12 cellular contexts compared by ENCODE assay signal in the genomic region with DNA sequence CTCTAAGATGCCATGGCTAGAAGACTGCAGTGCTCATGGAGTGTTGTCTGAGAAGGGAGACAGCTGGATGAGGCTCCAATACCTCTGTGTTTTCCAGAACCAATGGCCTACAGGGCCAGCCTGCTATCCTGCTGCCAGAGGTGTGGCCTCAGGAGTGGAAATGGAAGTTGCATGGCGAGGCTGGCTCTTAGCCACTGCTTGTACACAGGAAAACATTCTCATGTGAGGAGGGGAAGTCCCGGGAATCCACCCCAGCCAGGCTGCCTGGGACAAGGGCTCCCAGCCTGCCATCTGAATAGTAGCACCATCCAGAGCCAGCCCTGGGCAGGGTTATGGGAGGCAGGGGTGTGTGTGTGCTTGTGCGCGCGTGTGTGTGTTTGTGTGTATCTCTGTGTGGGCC. TPM values are rescaled to one million over a fixed set of nuclear protein-coding genes. Genes with fewer than 3 reads are reported as not detected.
DNase-seq lines count a peak whose midpoint lies in the region; ATAC-seq and TF ChIP-seq lines count a peak whose summit lies in the region.
"Had no signal": no experiment of that assay in that cellular context is flagged by ENCODE, and none has a peak within 500 bp of the region (broad histone marks: within the 10 kb centered on the region; RNA-seq: fewer than 3 reads in every experiment).

No MANE protein-coding gene starts in this region.

- CTCF ChIA-PET in mammary epithelial cell (lab: Charles Lee; ENCODE audit: low non-redundant PET): no interaction called here

- no peak for ATAC-seq in HG02852 (IDR thresholded peaks at IDR 0.05; ENCODE audit: unreplicated experiment)
- ATAC-seq: stimulated activated naive B cell treated with anti-CD40 and anti-IgM and Interleukin-4, amounts not matched to agents 10 μg/mL and 1 μg/mL and 100 μg/mL, for 72 hours had no signal

- peaks cover 2% of the 10 kb centered on the region for H3K4me1 Mint-ChIP-seq in activated CD4-positive, alpha-beta T cell treated with anti-CD3 and anti-CD28 coated beads, Interleukin-2, amount 10 ng/mL, durations not matched to agents 24 days and 14 days

- TF ChIP-seq CTCF in mammary epithelial cell (conservative IDR thresholded peaks at IDR 0.05 in 1 of 2, IDR thresholded peaks at IDR 0.05 in 1 of 2; ENCODE audit: extremely low read depth in 1 of 2, insufficient read depth in 1 of 2, low read depth in 1 of 2, low read length in 2 of 2): no peak
- no peak for TF ChIP-seq CTCF in hepatocyte (IDR thresholded peaks at IDR 0.05; ENCODE audit: poor library complexity)
- no peak for TF ChIP-seq CTCF in sigmoid colon (IDR thresholded peaks at IDR 0.05)

- no peaks in the 10 kb centered on the region for H3K9me3 ChIP-seq in mammary epithelial cell (replicated peaks; ENCODE audit: insufficient read depth, low read length)
- H3K9me3 ChIP-seq in hepatocyte (ENCODE audit: low read depth): no peaks in the 10 kb centered on the region
- H3K9me3 ChIP-seq in sigmoid colon: no peaks in the 10 kb centered on the region

- H2AFZ ChIP-seq in mammary epithelial cell (ENCODE audit: low read depth, low read length): no peak overlapping the region
- no peak overlapping the region for H2AFZ ChIP-seq in hepatocyte

- H3K9ac ChIP-seq in mammary epithelial cell (ENCODE audit: insufficient read depth, low read length): no peak overlapping the region

- H3K4me3 Mint-ChIP-seq in activated CD4-positive, alpha-beta T cell treated with anti-CD3 and anti-CD28 coated beads, Interleukin-2, amount 10 ng/mL, durations not matched to agents 24 days and 14 days: no peak overlapping the region
- H3K4me3 Mint-ChIP-seq: stimulated activated naive B cell treated with anti-CD40 and anti-IgM and Interleukin-4, amounts not matched to agents 10 μg/mL and 1 μg/mL and 100 μg/mL, for 72 hours had no signal

- H3K4me1 ChIP-seq in mammary epithelial cell (ENCODE audit: insufficient read depth, low read length) (peaks cover 9% of the 10 kb centered on the region), hepatocyte (ENCODE audit: insufficient read depth) (peaks cover 5% of the 10 kb centered on the region), sigmoid colon (peaks cover 0 to 34% (median 30%) of the 10 kb centered on the region in 4 donors)

- H3K9me2 ChIP-seq in hepatocyte (replicated peaks; ENCODE audit: insufficient read depth): no peaks in the 10 kb centered on the region

- no peaks in the 10 kb centered on the region for H3K36me3 Mint-ChIP-seq in activated CD4-positive, alpha-beta T cell treated with anti-CD3 and anti-CD28 coated beads, Interleukin-2, amount 10 ng/mL, durations not matched to agents 24 days and 14 days (ENCODE audit: low read depth)
- H3K36me3 Mint-ChIP-seq: stimulated activated naive B cell treated with anti-CD40 and anti-IgM and Interleukin-4, amounts not matched to agents 10 μg/mL and 1 μg/mL and 100 μg/mL, for 72 hours had no signal

- DNase-seq in GM03348 (ENCODE audit: low spot score): peak; percentile 45
- DNase-seq in mammary epithelial cell: peak; percentile 40
- DNase-seq in hepatocyte (ENCODE audit: low spot score): peak; percentile 54
- peak; percentile 85 for DNase-seq in sigmoid colon
- no peak for DNase-seq in activated CD4-positive, alpha-beta T cell treated with anti-CD3 and anti-CD28 coated beads, Interleukin-2, amount 50 U/mL, for 48 hours
- no peak for DNase-seq in activated CD4-positive, alpha-beta T cell treated with anti-CD3 and anti-CD28 coated beads, Interleukin-2, amount 10 ng/mL, durations not matched to agents 24 days and 14 days
- no peak for DNase-seq in COLO668 (lab: John Stamatoyannopoulos, UW; ENCODE audit: unreplicated experiment)
- DNase-seq: glutamatergic neuron; NCI-H2107; stimulated activated naive B cell treated with anti-CD40 and anti-IgM and Interleukin-4, amounts not matched to agents 10 μg/mL and 1 μg/mL and 100 μg/mL, for 72 hours had no signal

- no peak for TF ChIP-seq EP300 in sigmoid colon (IDR thresholded peaks at IDR 0.05)

- no peak overlapping the region for H3K27ac Mint-ChIP-seq in activated CD4-positive, alpha-beta T cell treated with anti-CD3 and anti-CD28 coated beads, Interleukin-2, amount 10 ng/mL, durations not matched to agents 24 days and 14 days
- H3K27ac Mint-ChIP-seq: stimulated activated naive B cell treated with anti-CD40 and anti-IgM and Interleukin-4, amounts not matched to agents 10 μg/mL and 1 μg/mL and 100 μg/mL, for 72 hours had no signal

- intact Hi-C loops in mammary epithelial cell (cut with micrococcal nuclease) (no loop called here), sigmoid colon (cut with DNase I) (no loop called here)
- intact Hi-C loops in activated CD4-positive, alpha-beta T cell treated with anti-CD3 and anti-CD28 coated beads, Interleukin-2, amount 10 ng/mL, durations not matched to agents 24 days and 14 days (cut with micrococcal nuclease): no loop called here

- no peaks in the 10 kb centered on the region for H3K9me3 Mint-ChIP-seq in activated CD4-positive, alpha-beta T cell treated with anti-CD3 and anti-CD28 coated beads, Interleukin-2, amount 10 ng/mL, durations not matched to agents 24 days and 14 days
- H3K9me3 Mint-ChIP-seq: stimulated activated naive B cell treated with anti-CD40 and anti-IgM and Interleukin-4, amounts not matched to agents 10 μg/mL and 1 μg/mL and 100 μg/mL, for 72 hours had no signal

- no peaks in the 10 kb centered on the region for H4K20me1 ChIP-seq in mammary epithelial cell (ENCODE audit: insufficient read depth, low read length)
- H4K20me1 ChIP-seq in hepatocyte (ENCODE audit: insufficient read depth, poor library complexity, severe bottlenecking): no peaks in the 10 kb centered on the region

- dilution Hi-C loops in mammary epithelial cell (cut with HindIII; ENCODE audit: low sequenced_read_pairs): no loop called here

- no TSS peak for BruUV-seq in mammary epithelial cell (replicated peaks; lab: Mats Ljungman, UMichigan)

- H3K4me2 ChIP-seq in mammary epithelial cell (ENCODE audit: insufficient read depth, low read depth, low read length): no peak overlapping the region
- no peak overlapping the region for H3K4me2 ChIP-seq in hepatocyte

- in situ Hi-C loops in mammary epithelial cell (cut with MboI; ENCODE audit: low sequenced_read_pairs in 2 of 2): no loop called here

- H3K27ac ChIP-seq in mammary epithelial cell (ENCODE audit: insufficient read depth, low read depth, low read length) (no peak overlapping the region), hepatocyte (no peak overlapping the region), sigmoid colon (peak overlapping the region in 3 of 4 donors; percentile 46 to 69 (median 66))
- H3K27ac ChIP-seq: C4-2B had no signal

- peaks cover 27% of the 10 kb centered on the region for H3K27me3 Mint-ChIP-seq in activated CD4-positive, alpha-beta T cell treated with anti-CD3 and anti-CD28 coated beads, Interleukin-2, amount 10 ng/mL, durations not matched to agents 24 days and 14 days

- H3K36me3 ChIP-seq in mammary epithelial cell (ENCODE audit: insufficient read depth, low read length) (no peaks in the 10 kb centered on the region), hepatocyte (replicated peaks; ENCODE audit: insufficient read depth, low read depth) (no peaks in the 10 kb centered on the region), sigmoid colon (no peaks in the 10 kb centered on the region)

- H3K27me3 ChIP-seq in mammary epithelial cell (ENCODE audit: insufficient read depth, low read length): peaks cover 2% of the 10 kb centered on the region
- H3K27me3 ChIP-seq in hepatocyte: no peaks in the 10 kb centered on the region
- H3K27me3 ChIP-seq in sigmoid colon: no peaks in the 10 kb centered on the region

- WGBS in mammary epithelial cell (ENCODE audit: low coverage, missing lambda C conversion rate): 89% methylated on average over 5 of the region's 5 CpGs
- WGBS in hepatocyte (ENCODE audit: low lambda C conversion rate, missing lambda C conversion rate): 78% methylated on average over 5 of the region's 5 CpGs
- 16 to 54% methylated on average over 5 of the region's 5 CpGs for WGBS in sigmoid colon, 2 donors

- H3K79me2 ChIP-seq in mammary epithelial cell (ENCODE audit: insufficient read depth, low read length) (no peaks in the 10 kb centered on the region), hepatocyte (no peaks in the 10 kb centered on the region)

- no peak overlapping the region for H3K4me3 ChIP-seq in mammary epithelial cell (replicated peaks in 1 of 3; ENCODE audit: insufficient read depth in 1 of 3, low read depth in 2 of 3, low read length in 3 of 3)
- H3K4me3 ChIP-seq in hepatocyte: no peak overlapping the region
- H3K4me3 ChIP-seq in sigmoid colon: no peak overlapping the region

- no peak for TF ChIP-seq POLR2A in sigmoid colon (IDR thresholded peaks at IDR 0.05)

RNA-seq across cellular contexts. Expression of gene SDC3, which starts 56.5 kb away (rescaled TPM):
- 10 to 100 TPM; 23.4 to 63.2 TPM for total RNA-seq in mammary epithelial cell
- 6.1 TPM for polyA plus RNA-seq in mammary epithelial cell
- 16.8 TPM for polyA minus RNA-seq in mammary epithelial cell
- total RNA-seq in hepatocyte: 28.6 and 33.5 TPM in 2 replicates
- polyA plus RNA-seq in hepatocyte: 51.0 and 60.0 TPM in 2 replicates
- total RNA-seq in sigmoid colon: 10 to 100 TPM; 29.9 to 91.1 (median 50.7) TPM
- 10 to 100 TPM in 1 of 3 donors, 1 to 10 TPM in 2; 2.4 to 29.8 (median 6.5) TPM for polyA plus RNA-seq in sigmoid colon
- total RNA-seq in activated CD4-positive, alpha-beta T cell treated with anti-CD3 and anti-CD28 coated beads, Interleukin-2, amount 10 ng/mL, durations not matched to agents 24 days and 14 days: 0.33 and 0.44 TPM in 2 replicates

Comparison
In these comparisons a context has a peak if more than half of its experiments do, and no peak if none do; other contexts are left out.
1. DNase-seq: peak in GM03348 (single experiment), mammary epithelial cell (single experiment), hepatocyte (single experiment) and sigmoid colon (single experiment); none in activated CD4-positive, alpha-beta T cell treated with anti-CD3 and anti-CD28 coated beads, Interleukin-2, amount 50 U/mL, for 48 hours (0 of 2), activated CD4-positive, alpha-beta T cell treated with anti-CD3 and anti-CD28 coated beads, Interleukin-2, amount 10 ng/mL, durations not matched to agents 24 days and 14 days (single experiment) and COLO668 (single experiment).
2. H3K27ac ChIP-seq: peak in sigmoid colon (3 of 4); none in mammary epithelial cell (single experiment) and hepatocyte (single experiment).
3. RNA of gene SDC3, which starts 56.5 kb away (total RNA-seq): 23.4 to 63.2 TPM in mammary epithelial cell, 29.9 to 91.1 TPM in sigmoid colon and 28.6 to 33.5 TPM in hepatocyte; 0.33 to 0.44 TPM in activated CD4-positive, alpha-beta T cell treated with anti-CD3 and anti-CD28 coated beads, Interleukin-2, amount 10 ng/mL, durations not matched to agents 24 days and 14 days; every median in the first group is over 10 times any median in the second.